In the genomic region with DNA sequence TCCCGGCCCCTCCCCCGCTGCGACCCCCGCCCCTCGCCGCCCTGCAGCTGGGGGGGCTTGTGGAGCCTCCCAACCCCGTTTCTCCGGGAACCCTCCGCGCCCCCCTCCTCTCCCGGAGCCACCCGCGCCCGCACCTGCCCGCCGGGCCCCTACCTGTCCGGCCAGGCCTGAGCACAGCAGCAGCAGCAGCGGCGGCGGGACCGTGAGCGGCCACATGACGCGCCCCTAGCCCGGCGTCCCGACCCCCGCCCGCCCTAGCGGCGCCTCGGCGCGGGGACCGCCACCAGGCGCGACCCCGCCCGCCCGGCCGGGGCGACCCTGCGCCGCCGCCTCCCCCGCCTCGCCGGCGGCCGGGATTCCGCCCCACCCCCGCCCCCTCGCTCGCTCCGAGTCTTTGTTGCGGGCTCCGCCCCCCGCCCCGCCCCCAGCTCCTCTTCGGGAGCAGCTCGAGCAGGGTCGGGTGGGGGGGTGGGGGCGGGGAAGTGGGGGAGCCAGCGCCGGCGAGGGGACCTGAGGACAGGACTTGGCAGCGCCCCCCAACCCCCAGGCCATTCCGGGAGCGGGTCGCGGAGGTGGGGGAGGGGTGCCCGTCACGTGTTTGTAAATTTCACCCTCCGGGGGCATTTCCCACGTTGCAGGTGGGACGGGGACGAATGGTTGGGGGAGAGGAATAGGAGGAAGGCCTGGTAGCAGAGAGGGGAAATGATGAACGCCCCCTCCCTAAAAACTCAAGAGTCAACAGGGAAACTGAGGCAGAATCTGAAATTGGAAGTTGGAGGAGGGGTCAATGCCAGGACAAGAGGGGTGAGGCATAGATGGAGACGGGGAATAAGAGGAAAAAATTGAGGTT, we compare ENCODE assay signal across 1 cellular context.
TF ChIP-seq lines count a peak whose summit lies in the region.

A gene (minus strand): TSS at position 365 of the 850 bp plus-strand sequence. CDS start 149 bp downstream, at position 216.

TF ChIP-seq in K562, 482 proteins besides CTCF, POLR2A, EP300 and RAD21 (continued from another document):
- TF ChIP-seq, protein P1, sequence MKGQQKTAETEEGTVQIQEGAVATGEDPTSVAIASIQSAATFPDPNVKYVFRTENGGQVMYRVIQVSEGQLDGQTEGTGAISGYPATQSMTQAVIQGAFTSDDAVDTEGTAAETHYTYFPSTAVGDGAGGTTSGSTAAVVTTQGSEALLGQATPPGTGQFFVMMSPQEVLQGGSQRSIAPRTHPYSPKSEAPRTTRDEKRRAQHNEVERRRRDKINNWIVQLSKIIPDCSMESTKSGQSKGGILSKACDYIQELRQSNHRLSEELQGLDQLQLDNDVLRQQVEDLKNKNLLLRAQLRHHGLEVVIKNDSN (CRISPR knock-in tag; IDR thresholded peaks at IDR 0.05): peak; percentile 56
